Comparison of ENCODE assay signal across 11 cellular contexts in genomic region chr6:5086294-5086890, GRCh38. TPM values are rescaled to one million over a fixed set of nuclear protein-coding genes. Genes with fewer than 3 reads are reported as not detected.
DNase-seq lines count a peak whose midpoint lies in the region; ATAC-seq and TF ChIP-seq lines count a peak whose summit lies in the region.
"Had no signal": no experiment of that assay in that cellular context is flagged by ENCODE, and none has a peak within 500 bp of the region (broad histone marks: within the 10 kb centered on the region; RNA-seq: fewer than 3 reads in every experiment).

No MANE protein-coding gene starts in this region.

- no peak for ATAC-seq in lower lobe of right lung
- no peak for ATAC-seq in HG03378 (IDR thresholded peaks at IDR 0.05; ENCODE audit: unreplicated experiment)

- H3K4me3 ChIP-seq in colonic mucosa (peak overlapping the region; percentile 67), lower lobe of right lung (peak overlapping the region; percentile 69), stomach smooth muscle (ENCODE audit: low read length in 2 of 2) (peak overlapping the region; percentile 81 to 84)
- H3K4me3 ChIP-seq: SK-N-MC had no signal

- intact Hi-C loops in colonic mucosa (cut with DNase I), result no loop called here
- intact Hi-C loops in lower lobe of right lung (cut with DNase I), result no loop called here

- H3K36me3 Mint-ChIP-seq in IgD-negative memory B cell, result peaks cover 3% of the 10 kb centered on the region

- H3K9ac ChIP-seq in colonic mucosa (ENCODE audit: low read depth in 2 of 2, low read length in 2 of 2) (no peak overlapping the region), stomach smooth muscle (ENCODE audit: low read length in 2 of 2) (no peak overlapping the region)

- peak overlapping the region; percentile 52 to 77 (median 66) for H3K4me3 Mint-ChIP-seq in IgD-negative memory B cell

- no peak overlapping the region for H3K27ac ChIP-seq in colonic mucosa
- no peak overlapping the region for H3K27ac ChIP-seq in lower lobe of right lung
- H3K27ac ChIP-seq in stomach smooth muscle (ENCODE audit: low read length), result no peak overlapping the region
- H3K27ac ChIP-seq: SK-N-MC had no signal

- no peaks in the 10 kb centered on the region for H3K9me3 ChIP-seq in colonic mucosa
- H3K9me3 ChIP-seq in lower lobe of right lung, result no peaks in the 10 kb centered on the region
- H3K9me3 ChIP-seq in stomach smooth muscle (ENCODE audit: control insufficient read depth in 2 of 2, low read length in 2 of 2), result no peaks in the 10 kb centered on the region

- H3K4me1 ChIP-seq in colonic mucosa (no peaks in the 10 kb centered on the region), lower lobe of right lung (peaks cover 21% of the 10 kb centered on the region), stomach smooth muscle (ENCODE audit: control insufficient read depth, insufficient read depth, low read length) (peaks cover 20% of the 10 kb centered on the region)

- no peak overlapping the region for H3K27ac Mint-ChIP-seq in IgD-negative memory B cell
- H3K27ac Mint-ChIP-seq: HFFc6 had no signal

- H3K27me3 Mint-ChIP-seq in IgD-negative memory B cell, result peaks cover 32% of the 10 kb centered on the region

- H3K27me3 ChIP-seq in colonic mucosa, result no peaks in the 10 kb centered on the region
- H3K27me3 ChIP-seq in lower lobe of right lung (ENCODE audit: low read depth), result peaks cover 33% of the 10 kb centered on the region
- H3K27me3 ChIP-seq in stomach smooth muscle (ENCODE audit: control insufficient read depth in 1 of 2, insufficient read depth in 2 of 2, low read length in 2 of 2), result no peaks in the 10 kb centered on the region

- TF ChIP-seq CTCF in colonic mucosa (IDR thresholded peaks at IDR 0.05), result no peak
- no peak for TF ChIP-seq CTCF in lower lobe of right lung (IDR thresholded peaks at IDR 0.05)

- DNase-seq in colonic mucosa (no peak), lower lobe of right lung (no peak), NCI-H146 (lab: John Stamatoyannopoulos, UW) (no peak), NOMO-1 treated with DMSO at 0.1 percent for 48 hours (lab: John Stamatoyannopoulos, UW; ENCODE audit: unreplicated experiment) (no peak), SIG-M5 treated with dmso at 0.1 percent for 504 hours (lab: John Stamatoyannopoulos, UW; ENCODE audit: unreplicated experiment) (no peak)
- DNase-seq: activated effector memory CD4-positive, alpha-beta T cell treated with anti-CD3 and anti-CD28 coated beads, Interleukin-2, amount 50 U/mL, for 16 hours; HFFc6 had no signal

- no peaks in the 10 kb centered on the region for H3K9me3 Mint-ChIP-seq in IgD-negative memory B cell
- H3K9me3 Mint-ChIP-seq: HFFc6 had no signal

- peaks cover 14 to 29% (median 16%) of the 10 kb centered on the region in 3 donors for H3K4me1 Mint-ChIP-seq in IgD-negative memory B cell

- H3K36me3 ChIP-seq in colonic mucosa (no peaks in the 10 kb centered on the region), lower lobe of right lung (no peaks in the 10 kb centered on the region), stomach smooth muscle (ENCODE audit: control insufficient read depth in 2 of 2, insufficient read depth in 2 of 2, low read length in 2 of 2) (no peaks in the 10 kb centered on the region)

RNA-seq across cellular contexts. Expression of gene PPP1R3G, which starts 1.3 kb away (rescaled TPM):
- polyA plus RNA-seq in IgD-negative memory B cell, result 0.23 TPM
- 1 to 10 TPM; 1.0 to 5.5 TPM for total RNA-seq in colonic mucosa
- 0.41 TPM for total RNA-seq in lower lobe of right lung
